ENCODE assay signal across 1 cellular context in genomic region chr1:25543425-25544242, GRCh38.
TF ChIP-seq lines count a peak whose summit lies in the region.

Gene LDLRAP1 (plus strand): TSS chr1:25543606. CDS start chr1:25543699, 93 bp downstream.

TF ChIP-seq in K562, 482 proteins besides CTCF, POLR2A, EP300 and RAD21 (continued from another document and continues in another):
- TF ChIP-seq CHD7 (IDR thresholded peaks at IDR 0.05; ENCODE audit: low read depth, low read length), result no peak
- TF ChIP-seq ZNF57 (CRISPR knock-in tag; IDR thresholded peaks at IDR 0.05), result no peak
- TF ChIP-seq ZNF589 (CRISPR knock-in tag; IDR thresholded peaks at IDR 0.05; ENCODE audit: low read depth), result no peak
- no peak for TF ChIP-seq ZKSCAN1 (IDR thresholded peaks at IDR 0.05; ENCODE audit: low read depth, low read length)
- no peak for TF ChIP-seq RBM39 (optimal IDR thresholded peaks at IDR 0.05; ENCODE audit: low read depth, low read length)
- no peak for TF ChIP-seq SRSF3 (IDR thresholded peaks at IDR 0.05; ENCODE audit: insufficient read depth, low read length)
- peak; percentile 45; the same call in 1 of the 2 replicates for TF ChIP-seq ESRRA (IDR thresholded peaks at IDR 0.05; ENCODE audit: borderline replicate concordance, low read depth)
- TF ChIP-seq ZBTB34 (CRISPR knock-in tag; IDR thresholded peaks at IDR 0.05), result no peak
- peak; percentile 52; the same call in 1 of the 2 replicates for TF ChIP-seq POLR2AphosphoS5 (IDR thresholded peaks at IDR 0.05; ENCODE audit: control insufficient read depth, insufficient read depth, low read depth, low read length)
- peak; percentile 49 for TF ChIP-seq RBBP5 (IDR thresholded peaks at IDR 0.05; ENCODE audit: borderline replicate concordance, insufficient read depth, low read length, poor library complexity, severe bottlenecking)
- peak; percentile 41; the same call in 1 of the 2 replicates for TF ChIP-seq KDM2B (CRISPR knock-in tag; IDR thresholded peaks at IDR 0.05)
- no peak for TF ChIP-seq ZNF707 (CRISPR knock-in tag; conservative IDR thresholded peaks at IDR 0.05)
- no peak for TF ChIP-seq SNRNP70 (optimal IDR thresholded peaks at IDR 0.05; ENCODE audit: low read depth, low read length)
- peak; percentile 91 for TF ChIP-seq CXXC5 (CRISPR knock-in tag; IDR thresholded peaks at IDR 0.05)
- TF ChIP-seq PHF8 (IDR thresholded peaks at IDR 0.05; ENCODE audit: borderline replicate concordance, low read length), result peak; percentile 90; the same call in 1 of the 2 replicates
- TF ChIP-seq CBFA2T2 (conservative IDR thresholded peaks at IDR 0.05), result no peak
- TF ChIP-seq TEAD1 (CRISPR knock-in tag; IDR thresholded peaks at IDR 0.05), result peak in 1 of 2 experiments; percentile 22; a peak in 1 of 4 replicates
- TF ChIP-seq ZNF431 (CRISPR knock-in tag; IDR thresholded peaks at IDR 0.05), result peak; percentile 21; the same call in 1 of the 2 replicates
- no peak for TF ChIP-seq CREB1 (IDR thresholded peaks at IDR 0.05)
- no peak for TF ChIP-seq CREB1 (CRISPR knock-in tag; IDR thresholded peaks at IDR 0.05)
- 0 out of 2 replicates have a peak, but pooled peaks have one; percentile 55 for TF ChIP-seq CREB3L1 (IDR thresholded peaks at IDR 0.05; ENCODE audit: borderline replicate concordance, low read depth)
- TF ChIP-seq FOXK1 (CRISPR knock-in tag; IDR thresholded peaks at IDR 0.05; ENCODE audit: borderline replicate concordance), result no peak
- 0 out of 2 replicates have a peak, but pooled peaks have one; percentile 23 for TF ChIP-seq ZBTB33 (CRISPR knock-in tag; IDR thresholded peaks at IDR 0.05)
- no peak for TF ChIP-seq CLOCK (CRISPR knock-in tag; IDR thresholded peaks at IDR 0.05; ENCODE audit: borderline replicate concordance)
- TF ChIP-seq TAF1 (IDR thresholded peaks at IDR 0.05; ENCODE audit: control insufficient read depth, extremely low read depth, insufficient read depth, low read length, severe bottlenecking), result peak; percentile 63
- TF ChIP-seq SIN3B (IDR thresholded peaks at IDR 0.05; ENCODE audit: low read depth), result peak; percentile 70
- no peak for TF ChIP-seq USF1 (CRISPR knock-in tag; IDR thresholded peaks at IDR 0.05)
- no peak for TF ChIP-seq NR4A1 (CRISPR knock-in tag; IDR thresholded peaks at IDR 0.05)
- TF ChIP-seq NR4A1 (tag; IDR thresholded peaks at IDR 0.05), result 0 out of 2 replicates have a peak, but pooled peaks have one; percentile 25
- no peak for TF ChIP-seq TSHZ1 (CRISPR knock-in tag; IDR thresholded peaks at IDR 0.05)
- TF ChIP-seq CREM (IDR thresholded peaks at IDR 0.05; ENCODE audit: low read depth), result peak; percentile 18
- TF ChIP-seq TGIF2 (CRISPR knock-in tag; IDR thresholded peaks at IDR 0.05), result no peak
- TF ChIP-seq SETDB1 (IDR thresholded peaks at IDR 0.05; ENCODE audit: low read length), result no peak
- no peak for TF ChIP-seq ZNF75A (CRISPR knock-in tag; IDR thresholded peaks at IDR 0.05)
- TF ChIP-seq EHMT2 (IDR thresholded peaks at IDR 0.05), result no peak
- TF ChIP-seq LCOR (CRISPR knock-in tag; IDR thresholded peaks at IDR 0.05), result no peak
